1 cellular context compared by ENCODE assay signal in genomic region chr12:57774634-57775033, GRCh38. TPM values are rescaled to one million over a fixed set of nuclear protein-coding genes. Genes with fewer than 3 reads are reported as not detected.
"Had no signal": no experiment of that assay in that cellular context is flagged by ENCODE, and none has a peak within 500 bp of the region (broad histone marks: within the 10 kb centered on the region; RNA-seq: fewer than 3 reads in every experiment).

No MANE protein-coding gene starts in this region.

RNA-seq across cellular contexts. Expression of gene CYP27B1, which starts 7.8 kb away (rescaled TPM):
- total RNA-seq: ascending aorta had no signal
